24 cellular contexts compared by ENCODE assay signal in the genomic region with DNA sequence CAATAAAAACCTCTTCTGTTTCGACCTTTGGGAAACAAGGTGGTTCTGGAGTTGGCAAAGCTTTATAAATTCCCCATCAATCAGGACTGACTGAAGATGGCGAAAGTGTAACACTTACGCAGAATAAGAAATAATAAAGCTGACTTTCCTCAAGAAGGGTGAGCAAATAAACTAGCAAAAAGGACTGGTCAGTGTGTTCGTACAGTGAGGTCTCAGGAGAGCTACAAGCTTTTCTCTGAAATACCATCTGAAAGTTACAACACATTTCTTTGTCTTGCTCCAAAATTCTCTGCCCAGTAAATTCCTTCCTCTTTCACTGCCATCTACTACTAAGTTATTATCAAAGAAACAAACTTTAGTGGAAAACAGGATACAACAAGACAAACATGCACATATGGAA. TPM values are rescaled to one million over a fixed set of nuclear protein-coding genes. Genes with fewer than 3 reads are reported as not detected.
DNase-seq lines count a peak whose midpoint lies in the region; ATAC-seq, FAIRE-seq and TF ChIP-seq lines count a peak whose summit lies in the region.
"Had no signal": no experiment of that assay in that cellular context is flagged by ENCODE, and none has a peak within 500 bp of the region (broad histone marks: within the 10 kb centered on the region; RNA-seq: fewer than 3 reads in every experiment).

No MANE protein-coding gene starts in this region.

- TF ChIP-seq EP300 in sigmoid colon (IDR thresholded peaks at IDR 0.05), result no peak

- H3K27me3 ChIP-seq in right atrium auricular region (no peaks in the 10 kb centered on the region), adipocyte (replicated peaks; ENCODE audit: control insufficient read depth, insufficient read depth, low read length) (no peaks in the 10 kb centered on the region), hepatocyte (no peaks in the 10 kb centered on the region), sigmoid colon (no peaks in the 10 kb centered on the region), upper lobe of right lung (no peaks in the 10 kb centered on the region)
- H3K27me3 ChIP-seq: BLaER1 had no signal

- H3K9me2 ChIP-seq in hepatocyte (replicated peaks; ENCODE audit: insufficient read depth), result no peaks in the 10 kb centered on the region

- TF ChIP-seq CTCF in right atrium auricular region (IDR thresholded peaks at IDR 0.05) (no peak), hepatocyte (IDR thresholded peaks at IDR 0.05; ENCODE audit: poor library complexity) (no peak), sigmoid colon (IDR thresholded peaks at IDR 0.05) (no peak), upper lobe of right lung (IDR thresholded peaks at IDR 0.05) (no peak)

- intact Hi-C loops in Right ventricle myocardium superior (cut with DNase I) (no loop called here), sigmoid colon (cut with DNase I) (no loop called here), upper lobe of right lung (cut with DNase I) (no loop called here)

- peaks cover 12% of the 10 kb centered on the region for H4K20me1 ChIP-seq in hepatocyte (ENCODE audit: insufficient read depth, poor library complexity, severe bottlenecking)

- no peak overlapping the region for H3K4me2 ChIP-seq in hepatocyte
- H3K4me2 ChIP-seq: BLaER1, PC-9 had no signal

- DNase-seq in Right ventricle myocardium superior (no peak), right atrium auricular region (ENCODE audit: low spot score) (no peak), adipocyte (ENCODE audit: low read depth) (peak; percentile 69), hepatocyte (ENCODE audit: low spot score) (no peak), urothelium cell line (ENCODE audit: low spot score) (no peak), NCI-H69 (lab: John Stamatoyannopoulos, UW) (no peak), sigmoid colon (no peak), upper lobe of right lung (no peak)
- DNase-seq: ACHN; activated naive CD4-positive, alpha-beta T cell treated with anti-CD3 and anti-CD28 coated beads, Interleukin-2, amount 10 ng/mL, durations not matched to agents 7 days and 5 days; activated T-cell treated with anti-CD3 and anti-CD28 coated beads, Interleukin-2, amount 50 U/mL, for 4 hours; aorta; Caco-2; central memory CD4-positive, alpha-beta T cell; DMS79 treated with DMSO at 0.1 percent for 48 hours; NCI-H1436; NCI-H510A; NK-92 treated with Interleukin-12 subunit alpha and Interleukin-12 subunit beta, amount 100 ng/mL, for 24 hours; PC-9; SIG-M5; stimulated activated CD8-positive, alpha-beta memory T cell treated with anti-CD3 and anti-CD28 coated beads, Interleukin-4, amount 100 ng/mL, for 48 hours had no signal

- H3K4me3 ChIP-seq in right atrium auricular region (no peak overlapping the region), adipocyte (ENCODE audit: low read length) (peak overlapping the region; percentile 22), hepatocyte (no peak overlapping the region), sigmoid colon (no peak overlapping the region), upper lobe of right lung (no peak overlapping the region)
- H3K4me3 ChIP-seq: BLaER1, K562, PC-9 had no signal

- whole genome bisulfite sequencing in hepatocyte (ENCODE audit: low lambda C conversion rate, missing lambda C conversion rate), result 80% methylated on average over 4 of the region's 4 CpGs
- WGBS in sigmoid colon, 2 donors, result 82 to 86% methylated on average over 4 of the region's 4 CpGs

- FAIRE-seq in urothelium cell line (lab: Jason Lieb, UNC), result peak; percentile 67
- FAIRE-seq: frontal cortex, K562 had no signal

- H3K79me2 ChIP-seq in hepatocyte, result peaks cover 84% of the 10 kb centered on the region

- H3K27ac ChIP-seq in right atrium auricular region, result no peak overlapping the region
- peak overlapping the region; percentile 66 for H3K27ac ChIP-seq in hepatocyte
- H3K27ac ChIP-seq in sigmoid colon, result peak overlapping the region in 1 of 4 donors; percentile 14
- H3K27ac ChIP-seq in upper lobe of right lung, result no peak overlapping the region
- H3K27ac ChIP-seq: BLaER1, PC-9 had no signal

- peak; percentile 45 for ATAC-seq in Right ventricle myocardium superior (ENCODE audit: poor library complexity)
- ATAC-seq in upper lobe of right lung, result no peak
- ATAC-seq: activated T-cell treated with anti-CD3 and anti-CD28 coated beads, Interleukin-2, amount 50 U/mL, for 4 hours; K562 had no signal

- H3K4me1 ChIP-seq in right atrium auricular region (peaks cover 0 to 7% of the 10 kb centered on the region in 2 donors), adipocyte (ENCODE audit: control insufficient read depth, insufficient read depth, low read length) (peaks cover 31% of the 10 kb centered on the region), hepatocyte (ENCODE audit: insufficient read depth) (no peaks in the 10 kb centered on the region), sigmoid colon (peaks cover 0 to 23% (median 5%) of the 10 kb centered on the region in 4 donors), upper lobe of right lung (peaks cover 5% of the 10 kb centered on the region)
- H3K4me1 ChIP-seq: BLaER1, Caco-2 had no signal

- H3K36me3 ChIP-seq in right atrium auricular region, result peaks cover 39% of the 10 kb centered on the region
- H3K36me3 ChIP-seq in adipocyte (ENCODE audit: control insufficient read depth, insufficient read depth, low read length, severe bottlenecking), result peaks cover 40% of the 10 kb centered on the region
- H3K36me3 ChIP-seq in hepatocyte (replicated peaks; ENCODE audit: insufficient read depth, low read depth), result no peaks in the 10 kb centered on the region
- peaks cover 0 to 28% (median 13%) of the 10 kb centered on the region in 4 donors for H3K36me3 ChIP-seq in sigmoid colon
- H3K36me3 ChIP-seq in upper lobe of right lung, result peaks cover 46% of the 10 kb centered on the region

- peak overlapping the region; percentile 56 for H3K9ac ChIP-seq in adipocyte (ENCODE audit: low read length)
- H3K9ac ChIP-seq: BLaER1 had no signal

- no peak overlapping the region for H2AFZ ChIP-seq in hepatocyte
- H2AFZ ChIP-seq: PC-9 had no signal

- TF ChIP-seq POLR2A in sigmoid colon (IDR thresholded peaks at IDR 0.05), result no peak

- H3K9me3 ChIP-seq in right atrium auricular region (no peaks in the 10 kb centered on the region), adipocyte (ENCODE audit: control insufficient read depth, low read length) (no peaks in the 10 kb centered on the region), hepatocyte (ENCODE audit: low read depth) (no peaks in the 10 kb centered on the region), sigmoid colon (no peaks in the 10 kb centered on the region), upper lobe of right lung (no peaks in the 10 kb centered on the region)
- H3K9me3 ChIP-seq: BLaER1, Caco-2 had no signal

RNA-seq across cellular contexts. Expression of gene PITPNB, which starts 13.4 kb away (rescaled TPM):
- 40.2 TPM for total RNA-seq in Right ventricle myocardium superior
- 10 to 100 TPM; 26.3 to 43.0 TPM for total RNA-seq in right atrium auricular region
- total RNA-seq in hepatocyte, result 28.2 and 38.7 TPM in 2 replicates
- 49.3 and 65.3 TPM in 2 replicates for polyA plus RNA-seq in hepatocyte
- 100 to 1,000 TPM in 2 of 4 donors, 10 to 100 TPM in 2; 79.9 to 135 (median 104) TPM for total RNA-seq in sigmoid colon
- polyA plus RNA-seq in sigmoid colon, result 10 to 100 TPM; 20.4 to 32.6 (median 23.4) TPM
- 73.8 TPM for total RNA-seq in upper lobe of right lung
